In genomic region chr21:30166705-30167104, GRCh38 we compare ENCODE assay signal across 10 cellular contexts. TPM values are rescaled to one million over a fixed set of nuclear protein-coding genes. Genes with fewer than 3 reads are reported as not detected.
"Had no signal": no experiment of that assay in that cellular context is flagged by ENCODE, and none has a peak within 500 bp of the region (broad histone marks: within the 10 kb centered on the region; RNA-seq: fewer than 3 reads in every experiment).

Gene CLDN17, minus strand, starts transcription at chr21:30166805. Its CDS starts 188 bp downstream, at chr21:30166617.

- DNase-seq: GOT3, H7, HFFc6 had no signal

- H3K27ac Mint-ChIP-seq: HFFc6, IgD-negative memory B cell had no signal

- H3K4me3 ChIP-seq: HAP-1 had no signal

- H3K27ac ChIP-seq: HL-60 had no signal

- H3K27me3 Mint-ChIP-seq: IgD-negative memory B cell had no signal

- H3K9me3 ChIP-seq: HAP-1 had no signal

- H3K4me3 Mint-ChIP-seq: HFFc6, IgD-negative memory B cell had no signal

- H3K36me3 ChIP-seq: HAP-1 had no signal

- H3K4me1 ChIP-seq: HAP-1 had no signal

- ATAC-seq: HCT116, HepG2 had no signal

- H3K4me1 Mint-ChIP-seq: IgD-negative memory B cell had no signal

RNA-seq across cellular contexts. Expression of gene CLDN17, which starts in this region (rescaled TPM):
- total RNA-seq: H4, H7, HepG2, HFFc6, HT1080 had no signal
- polyA plus RNA-seq: HepG2, IgD-negative memory B cell had no signal
